ENCODE assay signal across 23 cellular contexts in genomic region chr11:130854483-130854882, GRCh38.
DNase-seq lines count a peak whose midpoint lies in the region; ATAC-seq and TF ChIP-seq lines count a peak whose summit lies in the region.
"Had no signal": no experiment of that assay in that cellular context is flagged by ENCODE, and none has a peak within 500 bp of the region (broad histone marks: within the 10 kb centered on the region; RNA-seq: fewer than 3 reads in every experiment).

No MANE protein-coding gene starts in this region.

- no peak for TF ChIP-seq POLR2A in suprapubic skin (IDR thresholded peaks at IDR 0.05)

- no peak overlapping the region for H3K27ac ChIP-seq in suprapubic skin
- H3K27ac ChIP-seq: A549, esophagus squamous epithelium, left ventricle myocardium inferior, transverse colon had no signal

- DNase-seq in GM12865 (ENCODE audit: low read depth) (peak; percentile 52), foreskin melanocyte (no peak), suprapubic skin (ENCODE audit: low spot score in 2 of 2) (no peak), C1 segment of cervical spinal cord (lab: John Stamatoyannopoulos, UW) (no peak)
- no peak for DNase-seq in activated CD8-positive, alpha-beta memory T cell treated with anti-CD3 and anti-CD28 coated beads, Interleukin-2, amount 50 U/mL, for 48 hours
- DNase-seq: activated CD4-positive, alpha-beta T cell treated with anti-CD3 and anti-CD28 coated beads for 4 hours; activated gamma-delta T cell treated with Interleukin-2 at 50 U/mL for 16 hours; amygdala; central memory CD4-positive, alpha-beta T cell; effector memory CD4-positive, alpha-beta T cell; esophagus squamous epithelium; HCEC 1CT; left ventricle myocardium inferior; MV-4-11; NCI-H1930; NCI-H510A treated with DMSO at 0.1 percent for 48 hours; retina; Right ventricle myocardium superior; transverse colon had no signal

- no peak for TF ChIP-seq EP300 in suprapubic skin (IDR thresholded peaks at IDR 0.05)

- TF ChIP-seq CTCF in GM12865 (IDR thresholded peaks at IDR 0.05; ENCODE audit: insufficient read depth, low read depth, low read length, missing control alignments) (no peak), suprapubic skin (IDR thresholded peaks at IDR 0.05) (no peak)

- H3K36me3 ChIP-seq in suprapubic skin, result no peaks in the 10 kb centered on the region
- H3K36me3 ChIP-seq: esophagus squamous epithelium, left ventricle myocardium inferior, transverse colon had no signal

- H3K27me3 ChIP-seq in suprapubic skin, result no peaks in the 10 kb centered on the region
- H3K27me3 ChIP-seq: esophagus squamous epithelium, transverse colon had no signal

- H3K9me3 ChIP-seq in suprapubic skin, result no peaks in the 10 kb centered on the region
- H3K9me3 ChIP-seq: A549, esophagus squamous epithelium, transverse colon had no signal

- peak; percentile 68 for ATAC-seq in GM19372 (IDR thresholded peaks at IDR 0.05; ENCODE audit: low read depth, unreplicated experiment)
- ATAC-seq in HG02610 (IDR thresholded peaks at IDR 0.05; ENCODE audit: unreplicated experiment), result peak; percentile 59
- peak; percentile 69 for ATAC-seq in HG03565 (IDR thresholded peaks at IDR 0.05; ENCODE audit: unreplicated experiment)
- ATAC-seq: A549 had no signal

- 92% methylated on average over 4 of the region's 4 CpGs for WGBS in suprapubic skin

- H3K4me3 ChIP-seq in GM12865 (ENCODE audit: low read depth, low read length) (no peak overlapping the region), suprapubic skin (no peak overlapping the region)
- H3K4me3 ChIP-seq: A549, esophagus squamous epithelium, left ventricle myocardium inferior, transverse colon had no signal

- H3K4me1 ChIP-seq in suprapubic skin, result no peaks in the 10 kb centered on the region
- H3K4me1 ChIP-seq: A549, left ventricle myocardium inferior, transverse colon had no signal
